8 cellular contexts compared by ENCODE assay signal in the genomic region with DNA sequence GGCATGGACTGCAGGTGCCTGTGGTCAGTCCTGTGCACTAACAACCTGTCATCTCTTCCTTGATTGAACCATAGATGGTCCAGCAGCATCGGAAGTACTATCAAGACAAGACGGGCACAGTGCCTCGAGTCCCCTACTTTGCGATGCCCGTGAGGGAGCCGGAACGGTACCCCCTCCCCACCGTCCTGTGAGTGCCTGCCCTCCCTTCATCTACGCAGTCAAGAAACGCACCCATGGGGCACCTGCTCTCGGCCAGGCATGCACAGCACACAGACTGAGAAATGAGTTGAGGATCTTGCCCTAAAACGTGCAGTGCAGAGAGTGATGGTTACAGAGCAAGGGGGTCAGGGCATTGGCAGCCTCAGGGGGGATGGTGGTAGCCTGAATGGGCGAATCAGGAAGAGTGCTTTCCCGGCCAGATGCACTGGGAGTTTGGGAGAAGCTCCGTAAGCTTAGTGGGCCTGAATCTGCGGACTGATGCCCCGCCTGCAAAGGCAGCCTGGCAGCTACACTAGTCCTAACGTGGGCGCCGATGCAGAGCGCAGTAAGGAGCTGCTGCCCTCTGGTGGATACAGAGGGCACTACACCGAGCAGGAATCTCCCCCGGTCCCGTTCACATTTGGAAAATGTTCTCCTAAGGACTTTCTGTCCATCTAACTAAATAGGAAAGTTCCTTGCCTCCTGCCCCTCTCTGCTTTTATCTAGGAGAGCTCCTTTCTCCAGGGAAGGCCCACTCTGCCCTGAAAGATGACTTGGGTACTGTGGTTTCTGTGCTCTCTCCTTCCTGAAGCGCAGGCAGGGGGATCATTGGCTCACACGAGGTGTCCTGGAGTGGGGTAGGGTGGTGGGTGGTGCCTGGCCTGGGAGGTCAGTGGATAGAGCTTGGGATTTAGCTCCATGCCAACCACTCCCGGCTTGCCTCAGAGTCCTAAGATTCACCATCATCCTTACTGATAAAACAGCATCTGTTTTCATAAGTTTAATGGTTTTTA.
A peak's percentile ranks its signal among the peaks of the same experiment; 100 is the strongest.
DNase-seq lines count a peak whose midpoint lies in the region; ATAC-seq and TF ChIP-seq lines count a peak whose summit lies in the region.

No MANE protein-coding gene starts in this region.

- no peaks in the 10 kb centered on the region for H3K27me3 ChIP-seq in SU-DHL-6 (ENCODE audit: low read length)

- H4K20me1 ChIP-seq in SU-DHL-6 (ENCODE audit: low read depth, low read length), result no peaks in the 10 kb centered on the region

- ATAC-seq in left ventricle myocardium superior, result peak; percentile 84
- peak; percentile 78 for ATAC-seq in sciatic nerve
- ATAC-seq in GM21381 (IDR thresholded peaks at IDR 0.05; ENCODE audit: unreplicated experiment), result no peak
- ATAC-seq in HG03565 (IDR thresholded peaks at IDR 0.05; ENCODE audit: unreplicated experiment), result no peak

- H3K9me3 ChIP-seq in SU-DHL-6 (ENCODE audit: insufficient read depth, low read length), result no peaks in the 10 kb centered on the region

- H3K4me2 ChIP-seq in SU-DHL-6 (ENCODE audit: low read depth, low read length, poor library complexity, severe bottlenecking), result no peak overlapping the region

- no peaks in the 10 kb centered on the region for H3K9me2 ChIP-seq in SU-DHL-6 (replicated peaks; ENCODE audit: insufficient read depth, low read length)

- no peak overlapping the region for H3K27ac ChIP-seq in SU-DHL-6 (ENCODE audit: low read depth, low read length)

- no peak overlapping the region for H3K4me3 ChIP-seq in SU-DHL-6 (ENCODE audit: insufficient read depth, low read length, poor library complexity, severe bottlenecking)

- H3K79me2 ChIP-seq in SU-DHL-6 (ENCODE audit: insufficient read depth, low read length), result no peaks in the 10 kb centered on the region

- H3K36me3 ChIP-seq in SU-DHL-6 (ENCODE audit: low read length), result no peaks in the 10 kb centered on the region

- peak; percentile 88 for TF ChIP-seq CTCF in SU-DHL-6 (IDR thresholded peaks at IDR 0.05; ENCODE audit: insufficient read depth, low read length, poor library complexity, severe bottlenecking)

- no peak overlapping the region for H3K9ac ChIP-seq in SU-DHL-6 (ENCODE audit: low read length)

- DNase-seq in GM04504 (ENCODE audit: low read depth), result peak; percentile 34
- DNase-seq in MV-4-11 (lab: John Stamatoyannopoulos, UW), result peak; percentile 35
- DNase-seq in activated naive CD8-positive, alpha-beta T cell treated with anti-CD3 and anti-CD28 coated beads, Interleukin-2, amount 50 U/mL, for 16 hours (ENCODE audit: low read depth, low spot score), result peak; percentile 22
- DNase-seq in left ventricle myocardium superior, result peak; percentile 74
- DNase-seq in sciatic nerve (ENCODE audit: low spot score), result peak; percentile 83

- H2AFZ ChIP-seq in SU-DHL-6 (ENCODE audit: low read depth, low read length, severe bottlenecking), result no peak overlapping the region

- H3F3A ChIP-seq in SU-DHL-6 (ENCODE audit: insufficient read depth), result no peaks in the 10 kb centered on the region

- intact Hi-C loops in left ventricle myocardium superior (cut with micrococcal nuclease) (no loop called here), sciatic nerve (cut with DNase I) (no loop called here)

Comparison
In these comparisons a context has a peak if more than half of its experiments do, and no peak if none do; other contexts are left out.
1. DNase-seq: peak in every context shown above with its lines; median percentile 83 in sciatic nerve; 74 in left ventricle myocardium superior; 35 in MV-4-11; 34 in GM04504; 22 in activated naive CD8-positive, alpha-beta T cell treated with anti-CD3 and anti-CD28 coated beads, Interleukin-2, amount 50 U/mL, for 16 hours.
2. ATAC-seq: peak in left ventricle myocardium superior (single experiment) and sciatic nerve (single experiment); none in GM21381 (single experiment) and HG03565 (single experiment).